ENCODE assay signal across 4 cellular contexts in genomic region chr6:167298166-167298565, GRCh38.
A peak's percentile ranks its signal among the peaks of the same experiment; 100 is the strongest.
TF ChIP-seq lines count a peak whose summit lies in the region.

No MANE protein-coding gene starts in this region.

TF ChIP-seq in GM12891, 5 proteins besides CTCF, POLR2A, EP300 and RAD21:
- TF ChIP-seq SPI1 (IDR thresholded peaks at IDR 0.05; ENCODE audit: low read depth, low read length) (peak; percentile 69), POLR2AphosphoS5 (IDR thresholded peaks at IDR 0.05; ENCODE audit: low read depth, low read length) (no peak), POU2F2 (IDR thresholded peaks at IDR 0.05; ENCODE audit: low read depth, low read length) (no peak)
TF ChIP-seq in GM12891: peak in this region for 1.

TF ChIP-seq in GM23338, 12 proteins besides CTCF, POLR2A, EP300 and RAD21:
- TF ChIP-seq EZH2phosphoT487 (IDR thresholded peaks at IDR 0.05; ENCODE audit: unreplicated experiment) (no peak), ZNF331 (CRISPR knock-in tag; IDR thresholded peaks at IDR 0.05; ENCODE audit: low read depth) (no peak), CREB1 (CRISPR knock-in tag; IDR thresholded peaks at IDR 0.05; ENCODE audit: low read depth) (no peak), ETS1 (IDR thresholded peaks at IDR 0.05) (no peak), REST (IDR thresholded peaks at IDR 0.05; ENCODE audit: unreplicated experiment) (no peak), NANOG (IDR thresholded peaks at IDR 0.05; ENCODE audit: borderline replicate concordance) (no peak)

TF ChIP-seq in GM12878, 131 proteins besides CTCF, POLR2A, EP300 and RAD21:
- TF ChIP-seq STAT3 (IDR thresholded peaks at IDR 0.05; ENCODE audit: low read depth, low read length) (no peak), BCL3 (IDR thresholded peaks at IDR 0.05; ENCODE audit: borderline replicate concordance, insufficient read depth, low read depth, low read length, poor library complexity, severe bottlenecking) (no peak), EGR1 (IDR thresholded peaks at IDR 0.05; ENCODE audit: borderline replicate concordance in 1 of 2, low read depth in 2 of 2, low read length in 2 of 2) (no peak), SPI1 (IDR thresholded peaks at IDR 0.05; ENCODE audit: borderline replicate concordance, insufficient read depth, low read depth, low read length) (peak; percentile 72; the same call in 1 of the 2 replicates), PBX3 (IDR thresholded peaks at IDR 0.05; ENCODE audit: insufficient replicate concordance, low read depth, low read length) (no peak)
TF ChIP-seq in GM12878: peak in this region for 1.

TF ChIP-seq in WTC11, 78 proteins besides CTCF, POLR2A, EP300 and RAD21:
- TF ChIP-seq NR3C1 (CRISPR knock-in tag; conservative IDR thresholded peaks at IDR 0.05; ENCODE audit: low read depth) = no peak
- no peak for TF ChIP-seq ZNF532 (CRISPR knock-in tag; IDR thresholded peaks at IDR 0.05; ENCODE audit: borderline replicate concordance)
- TF ChIP-seq, protein P1, sequence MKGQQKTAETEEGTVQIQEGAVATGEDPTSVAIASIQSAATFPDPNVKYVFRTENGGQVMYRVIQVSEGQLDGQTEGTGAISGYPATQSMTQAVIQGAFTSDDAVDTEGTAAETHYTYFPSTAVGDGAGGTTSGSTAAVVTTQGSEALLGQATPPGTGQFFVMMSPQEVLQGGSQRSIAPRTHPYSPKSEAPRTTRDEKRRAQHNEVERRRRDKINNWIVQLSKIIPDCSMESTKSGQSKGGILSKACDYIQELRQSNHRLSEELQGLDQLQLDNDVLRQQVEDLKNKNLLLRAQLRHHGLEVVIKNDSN (CRISPR knock-in tag; IDR thresholded peaks at IDR 0.05) = no peak
- no peak for TF ChIP-seq SOX15 (CRISPR knock-in tag; IDR thresholded peaks at IDR 0.05)
- TF ChIP-seq ZNF425 (CRISPR knock-in tag; conservative IDR thresholded peaks at IDR 0.05) = no peak
- TF ChIP-seq, protein P2, sequence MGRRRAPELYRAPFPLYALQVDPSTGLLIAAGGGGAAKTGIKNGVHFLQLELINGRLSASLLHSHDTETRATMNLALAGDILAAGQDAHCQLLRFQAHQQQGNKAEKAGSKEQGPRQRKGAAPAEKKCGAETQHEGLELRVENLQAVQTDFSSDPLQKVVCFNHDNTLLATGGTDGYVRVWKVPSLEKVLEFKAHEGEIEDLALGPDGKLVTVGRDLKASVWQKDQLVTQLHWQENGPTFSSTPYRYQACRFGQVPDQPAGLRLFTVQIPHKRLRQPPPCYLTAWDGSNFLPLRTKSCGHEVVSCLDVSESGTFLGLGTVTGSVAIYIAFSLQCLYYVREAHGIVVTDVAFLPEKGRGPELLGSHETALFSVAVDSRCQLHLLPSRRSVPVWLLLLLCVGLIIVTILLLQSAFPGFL (CRISPR knock-in tag; IDR thresholded peaks at IDR 0.05; ENCODE audit: borderline replicate concordance) = no peak
- TF ChIP-seq, protein P3, sequence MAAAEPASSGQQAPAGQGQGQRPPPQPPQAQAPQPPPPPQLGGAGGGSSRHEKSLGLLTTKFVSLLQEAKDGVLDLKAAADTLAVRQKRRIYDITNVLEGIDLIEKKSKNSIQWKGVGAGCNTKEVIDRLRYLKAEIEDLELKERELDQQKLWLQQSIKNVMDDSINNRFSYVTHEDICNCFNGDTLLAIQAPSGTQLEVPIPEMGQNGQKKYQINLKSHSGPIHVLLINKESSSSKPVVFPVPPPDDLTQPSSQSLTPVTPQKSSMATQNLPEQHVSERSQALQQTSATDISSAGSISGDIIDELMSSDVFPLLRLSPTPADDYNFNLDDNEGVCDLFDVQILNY (CRISPR knock-in tag; IDR thresholded peaks at IDR 0.05) = no peak
- TF ChIP-seq, protein P4, sequence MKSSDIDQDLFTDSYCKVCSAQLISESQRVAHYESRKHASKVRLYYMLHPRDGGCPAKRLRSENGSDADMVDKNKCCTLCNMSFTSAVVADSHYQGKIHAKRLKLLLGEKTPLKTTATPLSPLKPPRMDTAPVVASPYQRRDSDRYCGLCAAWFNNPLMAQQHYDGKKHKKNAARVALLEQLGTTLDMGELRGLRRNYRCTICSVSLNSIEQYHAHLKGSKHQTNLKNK (CRISPR knock-in tag; IDR thresholded peaks at IDR 0.05) = no peak
- no peak for TF ChIP-seq CREM (CRISPR knock-in tag; IDR thresholded peaks at IDR 0.05)
- TF ChIP-seq ZNF416 (CRISPR knock-in tag; IDR thresholded peaks at IDR 0.05) = no peak
- TF ChIP-seq CBFB (CRISPR knock-in tag; IDR thresholded peaks at IDR 0.05; ENCODE audit: low read depth) = no peak
- TF ChIP-seq, protein P5, sequence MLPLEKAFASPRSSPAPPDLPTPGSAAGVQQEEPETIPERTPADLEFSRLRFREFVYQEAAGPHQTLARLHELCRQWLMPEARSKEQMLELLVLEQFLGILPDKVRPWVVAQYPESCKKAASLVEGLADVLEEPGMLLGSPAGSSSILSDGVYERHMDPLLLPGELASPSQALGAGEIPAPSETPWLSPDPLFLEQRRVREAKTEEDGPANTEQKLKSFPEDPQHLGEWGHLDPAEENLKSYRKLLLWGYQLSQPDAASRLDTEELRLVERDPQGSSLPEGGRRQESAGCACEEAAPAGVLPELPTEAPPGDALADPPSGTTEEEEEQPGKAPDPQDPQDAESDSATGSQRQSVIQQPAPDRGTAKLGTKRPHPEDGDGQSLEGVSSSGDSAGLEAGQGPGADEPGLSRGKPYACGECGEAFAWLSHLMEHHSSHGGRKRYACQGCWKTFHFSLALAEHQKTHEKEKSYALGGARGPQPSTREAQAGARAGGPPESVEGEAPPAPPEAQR (CRISPR knock-in tag; IDR thresholded peaks at IDR 0.05) = no peak
- TF ChIP-seq, protein P6, sequence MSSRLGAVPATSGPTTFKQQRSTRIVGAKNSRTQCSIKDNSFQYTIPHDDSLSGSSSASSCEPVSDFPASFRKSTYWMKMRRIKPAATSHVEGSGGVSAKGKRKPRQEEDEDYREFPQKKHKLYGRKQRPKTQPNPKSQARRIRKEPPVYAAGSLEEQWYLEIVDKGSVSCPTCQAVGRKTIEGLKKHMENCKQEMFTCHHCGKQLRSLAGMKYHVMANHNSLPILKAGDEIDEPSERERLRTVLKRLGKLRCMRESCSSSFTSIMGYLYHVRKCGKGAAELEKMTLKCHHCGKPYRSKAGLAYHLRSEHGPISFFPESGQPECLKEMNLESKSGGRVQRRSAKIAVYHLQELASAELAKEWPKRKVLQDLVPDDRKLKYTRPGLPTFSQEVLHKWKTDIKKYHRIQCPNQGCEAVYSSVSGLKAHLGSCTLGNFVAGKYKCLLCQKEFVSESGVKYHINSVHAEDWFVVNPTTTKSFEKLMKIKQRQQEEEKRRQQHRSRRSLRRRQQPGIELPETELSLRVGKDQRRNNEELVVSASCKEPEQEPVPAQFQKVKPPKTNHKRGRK (CRISPR knock-in tag; IDR thresholded peaks at IDR 0.05; ENCODE audit: borderline replicate concordance) = no peak
- TF ChIP-seq FOXJ3 (CRISPR knock-in tag; IDR thresholded peaks at IDR 0.05; ENCODE audit: borderline replicate concordance) = no peak
- no peak for TF ChIP-seq AR (CRISPR knock-in tag; IDR thresholded peaks at IDR 0.05)
- no peak for TF ChIP-seq TP53 (CRISPR knock-in tag; IDR thresholded peaks at IDR 0.05)
- no peak for TF ChIP-seq NFE2L1 (CRISPR knock-in tag; IDR thresholded peaks at IDR 0.05)
